Comparison of ENCODE assay signal across 1 cellular context in the genomic region with DNA sequence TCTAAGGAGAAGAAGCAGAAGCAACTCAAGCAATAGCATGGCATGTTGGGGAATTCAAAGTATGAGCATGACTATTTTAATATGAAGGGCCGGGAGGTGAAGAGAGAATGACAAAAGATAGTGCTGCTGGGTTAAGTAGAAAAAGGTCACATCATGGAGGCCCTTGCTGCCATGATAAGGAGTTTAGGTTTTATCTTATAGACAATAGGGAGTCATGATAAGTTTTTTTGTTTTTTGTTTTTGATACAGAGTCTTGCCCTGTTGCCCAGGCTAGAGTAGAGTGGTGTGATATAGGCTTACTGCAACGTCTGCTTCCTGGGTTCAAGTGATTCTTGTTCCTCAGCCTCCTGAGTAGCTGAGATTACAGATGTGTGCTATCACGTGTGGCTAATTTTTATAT.
TF ChIP-seq lines count a peak whose summit lies in the region.

No MANE protein-coding gene starts in this region.

TF ChIP-seq in GM23338, 12 proteins besides CTCF, POLR2A, EP300 and RAD21:
- TF ChIP-seq EZH2 (IDR thresholded peaks at IDR 0.05; ENCODE audit: low read depth, unreplicated experiment) (no peak), POLR2AphosphoS5 (IDR thresholded peaks at IDR 0.05; ENCODE audit: low read depth) (no peak), EZH2phosphoT487 (IDR thresholded peaks at IDR 0.05; ENCODE audit: unreplicated experiment) (no peak), NANOG (IDR thresholded peaks at IDR 0.05; ENCODE audit: borderline replicate concordance) (no peak), ZNF331 (CRISPR knock-in tag; IDR thresholded peaks at IDR 0.05; ENCODE audit: low read depth) (no peak), ZNF114 (CRISPR knock-in tag; IDR thresholded peaks at IDR 0.05) (no peak), CREB1 (CRISPR knock-in tag; IDR thresholded peaks at IDR 0.05; ENCODE audit: low read depth) (no peak), JUNB (IDR thresholded peaks at IDR 0.05; ENCODE audit: unreplicated experiment) (no peak), STAT1 (IDR thresholded peaks at IDR 0.05; ENCODE audit: unreplicated experiment) (no peak)
- TF ChIP-seq, protein P1, sequence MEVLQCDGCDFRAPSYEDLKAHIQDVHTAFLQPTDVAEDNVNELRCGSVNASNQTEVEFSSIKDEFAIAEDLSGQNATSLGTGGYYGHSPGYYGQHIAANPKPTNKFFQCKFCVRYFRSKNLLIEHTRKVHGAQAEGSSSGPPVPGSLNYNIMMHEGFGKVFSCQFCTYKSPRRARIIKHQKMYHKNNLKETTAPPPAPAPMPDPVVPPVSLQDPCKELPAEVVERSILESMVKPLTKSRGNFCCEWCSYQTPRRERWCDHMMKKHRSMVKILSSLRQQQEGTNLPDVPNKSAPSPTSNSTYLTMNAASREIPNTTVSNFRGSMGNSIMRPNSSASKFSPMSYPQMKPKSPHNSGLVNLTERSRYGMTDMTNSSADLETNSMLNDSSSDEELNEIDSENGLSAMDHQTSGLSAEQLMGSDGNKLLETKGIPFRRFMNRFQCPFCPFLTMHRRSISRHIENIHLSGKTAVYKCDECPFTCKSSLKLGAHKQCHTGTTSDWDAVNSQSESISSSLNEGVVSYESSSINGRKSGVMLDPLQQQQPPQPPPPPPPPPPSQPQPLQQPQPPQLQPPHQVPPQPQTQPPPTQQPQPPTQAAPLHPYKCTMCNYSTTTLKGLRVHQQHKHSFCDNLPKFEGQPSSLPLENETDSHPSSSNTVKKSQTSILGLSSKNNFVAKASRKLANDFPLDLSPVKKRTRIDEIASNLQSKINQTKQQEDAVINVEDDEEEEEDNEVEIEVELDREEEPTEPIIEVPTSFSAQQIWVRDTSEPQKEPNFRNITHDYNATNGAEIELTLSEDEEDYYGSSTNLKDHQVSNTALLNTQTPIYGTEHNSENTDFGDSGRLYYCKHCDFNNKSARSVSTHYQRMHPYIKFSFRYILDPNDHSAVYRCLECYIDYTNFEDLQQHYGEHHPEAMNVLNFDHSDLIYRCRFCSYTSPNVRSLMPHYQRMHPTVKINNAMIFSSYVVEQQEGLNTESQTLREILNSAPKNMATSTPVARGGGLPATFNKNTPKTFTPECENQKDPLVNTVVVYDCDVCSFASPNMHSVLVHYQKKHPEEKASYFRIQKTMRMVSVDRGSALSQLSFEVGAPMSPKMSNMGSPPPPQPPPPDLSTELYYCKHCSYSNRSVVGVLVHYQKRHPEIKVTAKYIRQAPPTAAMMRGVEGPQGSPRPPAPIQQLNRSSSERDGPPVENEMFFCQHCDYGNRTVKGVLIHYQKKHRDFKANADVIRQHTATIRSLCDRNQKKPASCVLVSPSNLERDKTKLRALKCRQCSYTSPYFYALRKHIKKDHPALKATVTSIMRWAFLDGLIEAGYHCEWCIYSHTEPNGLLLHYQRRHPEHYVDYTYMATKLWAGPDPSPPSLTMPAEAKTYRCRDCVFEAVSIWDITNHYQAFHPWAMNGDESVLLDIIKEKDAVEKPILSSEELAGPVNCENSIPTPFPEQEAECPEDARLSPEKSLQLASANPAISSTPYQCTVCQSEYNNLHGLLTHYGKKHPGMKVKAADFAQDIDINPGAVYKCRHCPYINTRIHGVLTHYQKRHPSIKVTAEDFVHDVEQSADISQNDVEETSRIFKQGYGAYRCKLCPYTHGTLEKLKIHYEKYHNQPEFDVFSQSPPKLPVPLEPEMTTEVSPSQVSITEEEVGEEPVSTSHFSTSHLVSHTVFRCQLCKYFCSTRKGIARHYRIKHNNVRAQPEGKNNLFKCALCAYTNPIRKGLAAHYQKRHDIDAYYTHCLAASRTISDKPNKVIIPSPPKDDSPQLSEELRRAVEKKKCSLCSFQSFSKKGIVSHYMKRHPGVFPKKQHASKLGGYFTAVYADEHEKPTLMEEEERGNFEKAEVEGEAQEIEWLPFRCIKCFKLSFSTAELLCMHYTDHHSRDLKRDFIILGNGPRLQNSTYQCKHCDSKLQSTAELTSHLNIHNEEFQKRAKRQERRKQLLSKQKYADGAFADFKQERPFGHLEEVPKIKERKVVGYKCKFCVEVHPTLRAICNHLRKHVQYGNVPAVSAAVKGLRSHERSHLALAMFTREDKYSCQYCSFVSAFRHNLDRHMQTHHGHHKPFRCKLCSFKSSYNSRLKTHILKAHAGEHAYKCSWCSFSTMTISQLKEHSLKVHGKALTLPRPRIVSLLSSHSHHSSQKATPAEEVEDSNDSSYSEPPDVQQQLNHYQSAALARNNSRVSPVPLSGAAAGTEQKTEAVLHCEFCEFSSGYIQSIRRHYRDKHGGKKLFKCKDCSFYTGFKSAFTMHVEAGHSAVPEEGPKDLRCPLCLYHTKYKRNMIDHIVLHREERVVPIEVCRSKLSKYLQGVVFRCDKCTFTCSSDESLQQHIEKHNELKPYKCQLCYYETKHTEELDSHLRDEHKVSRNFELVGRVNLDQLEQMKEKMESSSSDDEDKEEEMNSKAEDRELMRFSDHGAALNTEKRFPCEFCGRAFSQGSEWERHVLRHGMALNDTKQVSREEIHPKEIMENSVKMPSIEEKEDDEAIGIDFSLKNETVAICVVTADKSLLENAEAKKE (CRISPR knock-in tag; IDR thresholded peaks at IDR 0.05) = no peak
- TF ChIP-seq, protein P2, sequence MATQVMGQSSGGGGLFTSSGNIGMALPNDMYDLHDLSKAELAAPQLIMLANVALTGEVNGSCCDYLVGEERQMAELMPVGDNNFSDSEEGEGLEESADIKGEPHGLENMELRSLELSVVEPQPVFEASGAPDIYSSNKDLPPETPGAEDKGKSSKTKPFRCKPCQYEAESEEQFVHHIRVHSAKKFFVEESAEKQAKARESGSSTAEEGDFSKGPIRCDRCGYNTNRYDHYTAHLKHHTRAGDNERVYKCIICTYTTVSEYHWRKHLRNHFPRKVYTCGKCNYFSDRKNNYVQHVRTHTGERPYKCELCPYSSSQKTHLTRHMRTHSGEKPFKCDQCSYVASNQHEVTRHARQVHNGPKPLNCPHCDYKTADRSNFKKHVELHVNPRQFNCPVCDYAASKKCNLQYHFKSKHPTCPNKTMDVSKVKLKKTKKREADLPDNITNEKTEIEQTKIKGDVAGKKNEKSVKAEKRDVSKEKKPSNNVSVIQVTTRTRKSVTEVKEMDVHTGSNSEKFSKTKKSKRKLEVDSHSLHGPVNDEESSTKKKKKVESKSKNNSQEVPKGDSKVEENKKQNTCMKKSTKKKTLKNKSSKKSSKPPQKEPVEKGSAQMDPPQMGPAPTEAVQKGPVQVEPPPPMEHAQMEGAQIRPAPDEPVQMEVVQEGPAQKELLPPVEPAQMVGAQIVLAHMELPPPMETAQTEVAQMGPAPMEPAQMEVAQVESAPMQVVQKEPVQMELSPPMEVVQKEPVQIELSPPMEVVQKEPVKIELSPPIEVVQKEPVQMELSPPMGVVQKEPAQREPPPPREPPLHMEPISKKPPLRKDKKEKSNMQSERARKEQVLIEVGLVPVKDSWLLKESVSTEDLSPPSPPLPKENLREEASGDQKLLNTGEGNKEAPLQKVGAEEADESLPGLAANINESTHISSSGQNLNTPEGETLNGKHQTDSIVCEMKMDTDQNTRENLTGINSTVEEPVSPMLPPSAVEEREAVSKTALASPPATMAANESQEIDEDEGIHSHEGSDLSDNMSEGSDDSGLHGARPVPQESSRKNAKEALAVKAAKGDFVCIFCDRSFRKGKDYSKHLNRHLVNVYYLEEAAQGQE (IDR thresholded peaks at IDR 0.05; ENCODE audit: unreplicated experiment) = no peak
- TF ChIP-seq, protein P3, sequence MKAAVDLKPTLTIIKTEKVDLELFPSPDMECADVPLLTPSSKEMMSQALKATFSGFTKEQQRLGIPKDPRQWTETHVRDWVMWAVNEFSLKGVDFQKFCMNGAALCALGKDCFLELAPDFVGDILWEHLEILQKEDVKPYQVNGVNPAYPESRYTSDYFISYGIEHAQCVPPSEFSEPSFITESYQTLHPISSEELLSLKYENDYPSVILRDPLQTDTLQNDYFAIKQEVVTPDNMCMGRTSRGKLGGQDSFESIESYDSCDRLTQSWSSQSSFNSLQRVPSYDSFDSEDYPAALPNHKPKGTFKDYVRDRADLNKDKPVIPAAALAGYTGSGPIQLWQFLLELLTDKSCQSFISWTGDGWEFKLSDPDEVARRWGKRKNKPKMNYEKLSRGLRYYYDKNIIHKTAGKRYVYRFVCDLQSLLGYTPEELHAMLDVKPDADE (IDR thresholded peaks at IDR 0.05) = no peak
